Comparison of ENCODE assay signal across 17 cellular contexts in the genomic region with DNA sequence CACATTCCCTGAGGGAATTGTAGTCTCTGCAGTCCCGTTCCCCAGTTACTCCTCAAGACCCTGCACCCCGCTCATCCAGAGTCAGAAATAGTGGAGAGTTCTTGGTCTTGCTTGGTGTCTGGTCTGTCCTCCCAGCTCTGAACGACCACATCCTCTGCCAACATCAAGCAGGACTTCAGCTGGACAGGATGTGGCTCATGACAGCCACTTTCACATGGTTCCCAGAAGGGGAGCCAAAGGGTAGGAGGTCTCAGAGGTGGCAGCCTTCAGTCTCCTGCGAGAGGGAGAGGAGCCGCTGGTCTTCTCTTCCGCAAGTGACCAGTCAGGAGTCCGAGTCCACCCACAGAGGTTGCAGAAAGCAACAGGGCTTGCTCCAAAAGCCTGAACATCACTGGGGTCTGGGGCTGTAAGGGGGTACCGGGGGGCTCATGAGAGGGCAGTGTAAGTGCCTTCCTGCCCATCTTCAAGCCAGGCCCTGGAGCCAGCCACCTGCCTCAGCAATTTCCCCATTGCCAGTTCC. TPM values are rescaled to one million over a fixed set of nuclear protein-coding genes. Genes with fewer than 3 reads are reported as not detected.
A peak's percentile ranks its signal among the peaks of the same experiment; 100 is the strongest.
DNase-seq lines count a peak whose midpoint lies in the region; ATAC-seq and TF ChIP-seq lines count a peak whose summit lies in the region.
"Had no signal": no experiment of that assay in that cellular context is flagged by ENCODE, and none has a peak within 500 bp of the region (broad histone marks: within the 10 kb centered on the region; RNA-seq: fewer than 3 reads in every experiment).

No MANE protein-coding gene starts in this region.

- peak overlapping the region; percentile 96 to 99 (median 98) for H3K27ac Mint-ChIP-seq in CD8-positive, alpha-beta memory T cell
- H3K27ac Mint-ChIP-seq in activated CD8-positive, alpha-beta T cell treated with anti-CD3 and anti-CD28 coated beads for 36 hours = peak overlapping the region; percentile 80
- peak overlapping the region; percentile 95 to 100 for H3K27ac Mint-ChIP-seq in natural killer cell
- H3K27ac Mint-ChIP-seq: activated naive CD4-positive, alpha-beta T cell treated with anti-CD3 and anti-CD28 coated beads, Interleukin-2, amount 10 ng/mL, durations not matched to agents 7 days and 5 days had no signal

- no peak for TF ChIP-seq CTCF in GM12865 (IDR thresholded peaks at IDR 0.05; ENCODE audit: insufficient read depth, low read depth, low read length, missing control alignments)
- TF ChIP-seq CTCF in activated CD8-positive, alpha-beta T cell treated with anti-CD3 and anti-CD28 coated beads for 36 hours (IDR thresholded peaks at IDR 0.05) = no peak
- no peak for TF ChIP-seq CTCF in natural killer cell (IDR thresholded peaks at IDR 0.05)
- no peak for TF ChIP-seq CTCF in psoas muscle (IDR thresholded peaks at IDR 0.05)
- TF ChIP-seq CTCF in Peyer's patch (IDR thresholded peaks at IDR 0.05) = no peak

- H3K36me3 Mint-ChIP-seq in CD8-positive, alpha-beta memory T cell = no peaks in the 10 kb centered on the region
- no peaks in the 10 kb centered on the region for H3K36me3 Mint-ChIP-seq in activated CD8-positive, alpha-beta T cell treated with anti-CD3 and anti-CD28 coated beads for 36 hours (ENCODE audit: low read depth)
- H3K36me3 Mint-ChIP-seq in natural killer cell = no peaks in the 10 kb centered on the region
- H3K36me3 Mint-ChIP-seq: activated naive CD4-positive, alpha-beta T cell treated with anti-CD3 and anti-CD28 coated beads, Interleukin-2, amount 10 ng/mL, durations not matched to agents 7 days and 5 days had no signal

- H3K27ac ChIP-seq in CD8-positive, alpha-beta memory T cell (ENCODE audit: low read depth, low read length) = peak overlapping the region; percentile 81
- H3K27ac ChIP-seq in psoas muscle (no peak overlapping the region), Peyer's patch (no peak overlapping the region)
- H3K27ac ChIP-seq: ascending aorta, esophagus squamous epithelium, neutrophil, thoracic aorta had no signal

- ATAC-seq in activated CD8-positive, alpha-beta T cell treated with anti-CD3 and anti-CD28 coated beads for 36 hours = no peak
- no peak for ATAC-seq in natural killer cell
- ATAC-seq in psoas muscle = no peak
- ATAC-seq: left lobe of liver had no signal

- H3K9me3 Mint-ChIP-seq in CD8-positive, alpha-beta memory T cell = peaks cover 0 to 4% (median 0%) of the 10 kb centered on the region in 5 donors
- H3K9me3 Mint-ChIP-seq in activated CD8-positive, alpha-beta T cell treated with anti-CD3 and anti-CD28 coated beads for 36 hours = peaks cover 3% of the 10 kb centered on the region
- no peaks in the 10 kb centered on the region for H3K9me3 Mint-ChIP-seq in natural killer cell

- peaks cover 10% of the 10 kb centered on the region for H3K4me1 ChIP-seq in CD8-positive, alpha-beta memory T cell (ENCODE audit: insufficient read depth, low read length)
- H3K4me1 ChIP-seq in psoas muscle (no peaks in the 10 kb centered on the region), Peyer's patch (no peaks in the 10 kb centered on the region)
- H3K4me1 ChIP-seq: ascending aorta, esophagus squamous epithelium had no signal

- CTCF ChIA-PET in CD8-positive, alpha-beta memory T cell (lab: Charles Lee) = interaction anchor here (1.0 to 2.3 kb wide), 4 partner anchors 13 to 28 kb away, joined by 3 to 10 read pairs (median 6); no protein-coding TSS in a partner anchor
- CTCF ChIA-PET in activated CD8-positive, alpha-beta T cell treated with anti-CD3 and anti-CD28 coated beads for 36 hours (lab: Charles Lee) = interaction anchor here (0.7 to 1.4 kb wide), 4 partner anchors 21 to 198 kb away, joined by 3 to 5 read pairs (median 4); no protein-coding TSS in a partner anchor

- H3K4me3 Mint-ChIP-seq in CD8-positive, alpha-beta memory T cell = peak overlapping the region in 3 of 7 donors; percentile 75 to 82 (median 77)
- no peak overlapping the region for H3K4me3 Mint-ChIP-seq in activated CD8-positive, alpha-beta T cell treated with anti-CD3 and anti-CD28 coated beads for 36 hours
- peak overlapping the region; percentile 89 for H3K4me3 Mint-ChIP-seq in natural killer cell
- H3K4me3 Mint-ChIP-seq: activated naive CD4-positive, alpha-beta T cell treated with anti-CD3 and anti-CD28 coated beads, Interleukin-2, amount 10 ng/mL, durations not matched to agents 7 days and 5 days had no signal

- H3K4me3 ChIP-seq in CD8-positive, alpha-beta memory T cell (ENCODE audit: low read length) = no peak overlapping the region
- H3K4me3 ChIP-seq in GM12865 (ENCODE audit: low read depth, low read length) (no peak overlapping the region), psoas muscle (no peak overlapping the region), Peyer's patch (no peak overlapping the region)
- H3K4me3 ChIP-seq: ascending aorta, esophagus squamous epithelium, thoracic aorta had no signal

- no peak for DNase-seq in CD8-positive, alpha-beta memory T cell
- DNase-seq in GM12865 (ENCODE audit: low read depth) = peak; percentile 63
- DNase-seq in activated CD8-positive, alpha-beta T cell treated with anti-CD3 and anti-CD28 coated beads for 36 hours = no peak
- no peak for DNase-seq in natural killer cell
- DNase-seq in NCI-H510A (lab: John Stamatoyannopoulos, UW) = no peak
- no peak for DNase-seq in psoas muscle
- no peak for DNase-seq in Peyer's patch
- DNase-seq: COR-L47, esophagus squamous epithelium, GOT3, NCI-H2029 treated with DMSO at 0.1 percent for 48 hours, NCI-H446 had no signal

- no peaks in the 10 kb centered on the region for H3K36me3 ChIP-seq in CD8-positive, alpha-beta memory T cell (ENCODE audit: insufficient read depth, low read length)
- H3K36me3 ChIP-seq in psoas muscle (ENCODE audit: insufficient read depth in 1 of 2, low read depth in 1 of 2) (no peaks in the 10 kb centered on the region), Peyer's patch (no peaks in the 10 kb centered on the region)
- H3K36me3 ChIP-seq: ascending aorta, esophagus squamous epithelium, neutrophil, thoracic aorta had no signal

- POLR2A ChIA-PET in CD8-positive, alpha-beta memory T cell (lab: Charles Lee) = interaction anchor here (0.7 to 2.0 kb wide), 4 partner anchors 27 to 130 kb away, joined by 5 to 14 read pairs (median 9); partner anchors contain the start of gene NCL
- POLR2A ChIA-PET in activated CD8-positive, alpha-beta T cell treated with anti-CD3 and anti-CD28 coated beads for 36 hours (lab: Charles Lee) = interaction anchor here (0.6 to 2.5 kb wide), 4 partner anchors 27 to 40 kb away, joined by 3 to 11 read pairs (median 3); no protein-coding TSS in a partner anchor

- H3K27me3 ChIP-seq in CD8-positive, alpha-beta memory T cell (ENCODE audit: insufficient read depth, low read length, poor library complexity, severe bottlenecking) = no peaks in the 10 kb centered on the region
- H3K27me3 ChIP-seq in psoas muscle (ENCODE audit: insufficient read depth in 3 of 3, low read length in 2 of 3) (no peaks in the 10 kb centered on the region), Peyer's patch (no peaks in the 10 kb centered on the region)
- H3K27me3 ChIP-seq: ascending aorta, neutrophil had no signal

- 51 to 57% (median 57%) methylated on average over 8 of the region's 8 CpGs for WGBS in psoas muscle, 3 donors

- intact Hi-C loops in activated CD8-positive, alpha-beta T cell treated with anti-CD3 and anti-CD28 coated beads for 36 hours (cut with micrococcal nuclease) = no loop called here
- intact Hi-C loops in natural killer cell (cut with micrococcal nuclease) = no loop called here
- intact Hi-C loops in psoas muscle (cut with DNase I) = no loop called here

- peaks cover 0 to 1% of the 10 kb centered on the region in 2 donors for H3K27me3 Mint-ChIP-seq in CD8-positive, alpha-beta memory T cell
- H3K27me3 Mint-ChIP-seq in activated CD8-positive, alpha-beta T cell treated with anti-CD3 and anti-CD28 coated beads for 36 hours = no peaks in the 10 kb centered on the region
- no peaks in the 10 kb centered on the region for H3K27me3 Mint-ChIP-seq in natural killer cell (ENCODE audit: low read depth in 2 of 2)

- peaks cover 14 to 24% (median 22%) of the 10 kb centered on the region in 3 donors for H3K4me1 Mint-ChIP-seq in CD8-positive, alpha-beta memory T cell
- peaks cover 21% of the 10 kb centered on the region for H3K4me1 Mint-ChIP-seq in activated CD8-positive, alpha-beta T cell treated with anti-CD3 and anti-CD28 coated beads for 36 hours (ENCODE audit: low read depth)
- peaks cover 29 to 35% of the 10 kb centered on the region in 2 donors for H3K4me1 Mint-ChIP-seq in natural killer cell

- no peak for TF ChIP-seq POLR2A in Peyer's patch (IDR thresholded peaks at IDR 0.05)

- no peaks in the 10 kb centered on the region for H3K9me3 ChIP-seq in CD8-positive, alpha-beta memory T cell (ENCODE audit: low read length)
- H3K9me3 ChIP-seq in psoas muscle = no peaks in the 10 kb centered on the region
- no peaks in the 10 kb centered on the region for H3K9me3 ChIP-seq in Peyer's patch
- H3K9me3 ChIP-seq: ascending aorta, neutrophil, thoracic aorta had no signal

RNA-seq across cellular contexts. Expression of gene B3GNT7, which starts 29.8 kb away (rescaled TPM):
- under 1 TPM; 0.13 to 0.16 TPM for total RNA-seq in CD8-positive, alpha-beta memory T cell
- polyA plus RNA-seq in CD8-positive, alpha-beta memory T cell = 0.14 TPM
- total RNA-seq in activated CD8-positive, alpha-beta T cell treated with anti-CD3 and anti-CD28 coated beads for 36 hours = under 1 TPM in 1 of 2 experiments, not detected in 1; 0.29 TPM
- total RNA-seq in natural killer cell = 100 to 1,000 TPM in 2 of 3 donors, 10 to 100 TPM in 1; 87.5 to 151 (median 113) TPM
- total RNA-seq in psoas muscle = 1 to 10 TPM in 1 of 4 donors, under 1 TPM in 3; 0.29 to 1.7 (median 0.63) TPM
- polyA plus RNA-seq in psoas muscle = under 1 TPM; 0.03 to 0.26 (median 0.03) TPM
- total RNA-seq in Peyer's patch = 100 to 1,000 TPM in 2 of 4 donors, 10 to 100 TPM in 1, 1 to 10 TPM in 1; 9.9 to 154 (median 90.3) TPM

RNA-seq across cellular contexts. Expression of gene NCL, which starts 38.9 kb away (rescaled TPM):
- total RNA-seq in CD8-positive, alpha-beta memory T cell = 1,000 to 10,000 TPM; 1,673 to 1,772 TPM
- 568 TPM for polyA plus RNA-seq in CD8-positive, alpha-beta memory T cell
- 1,000 to 10,000 TPM; 1,312 to 1,361 TPM for total RNA-seq in activated CD8-positive, alpha-beta T cell treated with anti-CD3 and anti-CD28 coated beads for 36 hours
- total RNA-seq in natural killer cell = 100 to 1,000 TPM; 485 to 540 (median 529) TPM
- 100 to 1,000 TPM; 331 to 632 (median 572) TPM for total RNA-seq in psoas muscle
- 100 to 1,000 TPM; 221 to 382 (median 359) TPM for polyA plus RNA-seq in psoas muscle
- 100 to 1,000 TPM in 3 of 4 donors, 10 to 100 TPM in 1; 80.7 to 661 (median 153) TPM for total RNA-seq in Peyer's patch
